1 cellular context compared by ENCODE assay signal in the genomic region with DNA sequence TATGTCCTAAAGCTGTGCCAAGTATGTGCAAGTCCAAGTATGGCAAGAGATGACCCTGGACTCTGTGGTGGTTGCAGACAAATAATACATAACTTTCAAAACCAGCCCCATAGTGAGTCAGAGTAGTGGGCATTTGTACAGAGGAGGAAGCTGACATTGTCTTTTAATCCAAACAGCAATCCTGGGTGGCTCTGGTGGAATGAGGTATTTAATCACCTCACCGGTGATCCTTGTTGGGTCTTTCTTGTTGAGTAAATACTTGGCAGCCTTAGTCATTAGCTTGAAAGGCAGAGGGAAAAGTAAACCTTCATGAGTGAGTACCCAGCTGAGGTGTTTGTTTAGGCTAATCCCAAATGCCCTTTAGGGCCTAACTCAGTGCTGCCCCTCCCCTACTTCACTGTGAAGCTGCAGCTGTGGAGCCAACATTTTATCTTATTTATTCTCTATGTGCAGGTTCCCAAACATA.
TF ChIP-seq lines count a peak whose summit lies in the region.

No MANE protein-coding gene starts in this region.

TF ChIP-seq in HEK293, 187 proteins besides CTCF, POLR2A, EP300 and RAD21 (continued from another document):
- TF ChIP-seq ZSCAN23 (tag by site-specific recombination; IDR thresholded peaks at IDR 0.05) (peak; percentile 65; the same call in 1 of the 2 replicates), ZNF792 (tag by site-specific recombination; IDR thresholded peaks at IDR 0.05) (no peak), ZNF837 (tag by site-specific recombination; IDR thresholded peaks at IDR 0.05) (no peak)
- TF ChIP-seq, protein P1, sequence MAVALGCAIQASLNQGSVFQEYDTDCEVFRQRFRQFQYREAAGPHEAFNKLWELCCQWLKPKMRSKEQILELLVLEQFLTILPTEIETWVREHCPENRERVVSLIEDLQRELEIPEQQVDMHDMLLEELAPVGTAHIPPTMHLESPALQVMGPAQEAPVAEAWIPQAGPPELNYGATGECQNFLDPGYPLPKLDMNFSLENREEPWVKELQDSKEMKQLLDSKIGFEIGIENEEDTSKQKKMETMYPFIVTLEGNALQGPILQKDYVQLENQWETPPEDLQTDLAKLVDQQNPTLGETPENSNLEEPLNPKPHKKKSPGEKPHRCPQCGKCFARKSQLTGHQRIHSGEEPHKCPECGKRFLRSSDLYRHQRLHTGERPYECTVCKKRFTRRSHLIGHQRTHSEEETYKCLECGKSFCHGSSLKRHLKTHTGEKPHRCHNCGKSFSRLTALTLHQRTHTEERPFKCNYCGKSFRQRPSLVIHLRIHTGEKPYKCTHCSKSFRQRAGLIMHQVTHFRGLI (tag by site-specific recombination; IDR thresholded peaks at IDR 0.05): peak; percentile 33; the same call in 1 of the 2 replicates
